ENCODE assay signal across 16 cellular contexts in the genomic region with DNA sequence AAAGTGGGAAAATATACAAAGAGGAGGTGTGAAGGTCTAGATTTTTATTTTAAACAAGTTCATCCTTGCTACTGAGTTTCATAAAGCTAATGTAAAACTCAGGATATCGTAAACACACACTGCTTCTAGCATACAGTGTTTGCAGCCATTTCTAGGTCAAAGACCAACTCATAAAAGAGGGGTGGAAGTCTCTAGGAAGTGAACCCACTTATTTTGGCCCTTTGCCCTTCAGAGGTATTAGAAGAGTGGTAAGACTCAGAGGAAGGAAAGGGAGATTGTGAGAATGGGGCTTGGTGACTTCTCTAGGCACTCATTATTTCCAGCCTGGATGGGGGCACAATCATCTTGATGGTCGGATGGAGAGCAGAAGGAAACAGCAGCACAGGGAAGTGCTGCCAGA.
"Had no signal": no experiment of that assay in that cellular context is flagged by ENCODE, and none has a peak within 500 bp of the region (broad histone marks: within the 10 kb centered on the region; RNA-seq: fewer than 3 reads in every experiment).

No MANE protein-coding gene starts in this region.

- H3K4me3 ChIP-seq: coronary artery, thyroid gland had no signal

- H3K9me3 ChIP-seq: thyroid gland had no signal

- H3K27me3 ChIP-seq: thyroid gland had no signal

- H3K4me1 ChIP-seq: thyroid gland had no signal

- ATAC-seq: activated T-cell treated with anti-CD3 and anti-CD28 coated beads, Interleukin-2, amount 50 U/mL, for 4 hours; left ventricle myocardium superior had no signal

- H3K36me3 ChIP-seq: thyroid gland had no signal

- H3K27ac ChIP-seq: coronary artery, epithelial cell of prostate, thyroid gland had no signal

- DNase-seq: activated CD4-positive, alpha-beta T cell treated with anti-CD3 and anti-CD28 coated beads, Interleukin-2, amount 50 U/mL, for 4 hours; activated CD8-positive, alpha-beta memory T cell treated with anti-CD3 and anti-CD28 coated beads for 24 hours; activated CD8-positive, alpha-beta memory T cell treated with anti-CD3 and anti-CD28 coated beads, Interleukin-2, amount 50 U/mL, for 4 hours; activated naive CD4-positive, alpha-beta T cell treated with Interleukin-2 at 50 U/mL for 16 hours; activated naive CD8-positive, alpha-beta T cell treated with anti-CD3 and anti-CD28 coated beads for 36 hours; activated T-cell treated with anti-CD3 and anti-CD28 coated beads, Interleukin-2, amount 50 U/mL, for 4 hours; left ventricle myocardium superior; naive B cell; nucleus accumbens; stimulated activated CD4-positive, alpha-beta T cell treated with anti-CD3 and anti-CD28 coated beads, Interleukin-4, amount 100 ng/mL, for 4 hours; substantia nigra; T-helper 9 cell; thyroid gland had no signal

- FAIRE-seq: bronchial epithelial cell had no signal
